ENCODE assay signal across 1 cellular context in genomic region chrX:20306668-20307067, GRCh38.
TF ChIP-seq lines count a peak whose summit lies in the region.

No MANE protein-coding gene starts in this region.

TF ChIP-seq in HepG2, 621 proteins besides CTCF, POLR2A, EP300 and RAD21 (continued from another document and continues in another):
- TF ChIP-seq STAT6 (CRISPR knock-in tag; IDR thresholded peaks at IDR 0.05; ENCODE audit: borderline replicate concordance) (0 out of 2 replicates have a peak, but pooled peaks have one; percentile 59), ZFY (CRISPR knock-in tag; IDR thresholded peaks at IDR 0.05) (no peak), SIX4 (CRISPR knock-in tag; IDR thresholded peaks at IDR 0.05) (no peak), FLYWCH1 (CRISPR knock-in tag; IDR thresholded peaks at IDR 0.05) (no peak), POGZ (CRISPR knock-in tag; IDR thresholded peaks at IDR 0.05) (peak; percentile 94), ZNF275 (CRISPR knock-in tag; IDR thresholded peaks at IDR 0.05; ENCODE audit: borderline replicate concordance) (no peak), RFXANK (CRISPR knock-in tag; IDR thresholded peaks at IDR 0.05) (no peak), ZBED4 (CRISPR knock-in tag; IDR thresholded peaks at IDR 0.05; ENCODE audit: borderline replicate concordance) (peak; percentile 25; the same call in 1 of the 2 replicates), CREBL2 (CRISPR knock-in tag; IDR thresholded peaks at IDR 0.05; ENCODE audit: borderline replicate concordance) (no peak), ZKSCAN5 (CRISPR knock-in tag; IDR thresholded peaks at IDR 0.05) (no peak), NR2C2 (CRISPR knock-in tag; IDR thresholded peaks at IDR 0.05; ENCODE audit: borderline replicate concordance) (peak; percentile 31; the same call in 1 of the 2 replicates), ZFP90 (CRISPR knock-in tag; IDR thresholded peaks at IDR 0.05; ENCODE audit: borderline replicate concordance) (no peak), SRSF9 (IDR thresholded peaks at IDR 0.05; ENCODE audit: borderline replicate concordance, insufficient read depth, low read depth, low read length, poor library complexity, severe bottlenecking) (no peak), ZNF280D (CRISPR knock-in tag; IDR thresholded peaks at IDR 0.05) (no peak), HMGXB3 (CRISPR knock-in tag; IDR thresholded peaks at IDR 0.05; ENCODE audit: borderline replicate concordance) (0 out of 2 replicates have a peak, but pooled peaks have one; percentile 37), ZNF180 (CRISPR knock-in tag; IDR thresholded peaks at IDR 0.05; ENCODE audit: borderline replicate concordance, low read depth) (no peak), HIC2 (CRISPR knock-in tag; IDR thresholded peaks at IDR 0.05; ENCODE audit: low read depth) (no peak), ZBTB39 (CRISPR knock-in tag; IDR thresholded peaks at IDR 0.05) (no peak), ZGPAT (CRISPR knock-in tag; IDR thresholded peaks at IDR 0.05) (peak; percentile 48; the same call in 1 of the 2 replicates), ATF7-NPFF (CRISPR knock-in tag; IDR thresholded peaks at IDR 0.05; ENCODE audit: low read depth) (no peak), ZBTB49 (CRISPR knock-in tag; IDR thresholded peaks at IDR 0.05; ENCODE audit: borderline replicate concordance) (no peak), TARDBP (CRISPR knock-in tag; IDR thresholded peaks at IDR 0.05) (peak; percentile 42; the same call in 1 of the 2 replicates), MED13 (CRISPR knock-in tag; IDR thresholded peaks at IDR 0.05) (no peak), RFX1 (IDR thresholded peaks at IDR 0.05) (no peak), E2F5 (CRISPR knock-in tag; conservative IDR thresholded peaks at IDR 0.05) (no peak), FOSL2 (CRISPR knock-in tag; IDR thresholded peaks at IDR 0.05) (peak; percentile 57), ZNF20 (CRISPR knock-in tag; IDR thresholded peaks at IDR 0.05) (no peak)
